Comparison of ENCODE assay signal across 20 cellular contexts in genomic region chr21:41326414-41327080, GRCh38. TPM values are rescaled to one million over a fixed set of nuclear protein-coding genes. Genes with fewer than 3 reads are reported as not detected.
A peak's percentile ranks its signal among the peaks of the same experiment; 100 is the strongest.
DNase-seq lines count a peak whose midpoint lies in the region; ATAC-seq and TF ChIP-seq lines count a peak whose summit lies in the region.
"Had no signal": no experiment of that assay in that cellular context is flagged by ENCODE, and none has a peak within 500 bp of the region (broad histone marks: within the 10 kb centered on the region; RNA-seq: fewer than 3 reads in every experiment).

No MANE protein-coding gene starts in this region.

- no peak for TF ChIP-seq RAD21 in liver (IDR thresholded peaks at IDR 0.05)

- H3K9ac ChIP-seq in liver (ENCODE audit: low read depth in 1 of 2, low read length in 2 of 2), result no peak overlapping the region

- DNase-seq in ELF-1 (ENCODE audit: low read depth, low spot score) (peak; percentile 41), RPMI7951 (ENCODE audit: low read depth) (peak; percentile 4), NCI-H748 (lab: John Stamatoyannopoulos, UW; ENCODE audit: unreplicated experiment) (no peak), cerebellum (ENCODE audit: low spot score) (no peak), DMS 273 (lab: John Stamatoyannopoulos, UW; ENCODE audit: unreplicated experiment) (no peak)
- no peak for DNase-seq in stimulated activated effector memory CD8-positive, alpha-beta T cell treated with anti-CD3 and anti-CD28 coated beads, Interleukin-12 subunit alpha, Interleukin-12 subunit beta, amount 100 ng/mL, for 72 hours (ENCODE audit: low spot score in 2 of 2)
- DNase-seq: DMS79, IMR-90, NCI-H1048, NCI-H1436 treated with DMSO at 0.1 percent for 48 hours, NCI-H2029, NCI-H2171 treated with DMSO at 0.1 percent for 48 hours, NCI-H774, PC-9, SJCRH30 had no signal

- H3K9me3 ChIP-seq in liver (ENCODE audit: control insufficient read depth in 4 of 4, low read length in 3 of 4), result no peaks in the 10 kb centered on the region
- H3K9me3 ChIP-seq: SJCRH30 had no signal

- H3K9me3 Mint-ChIP-seq in stimulated activated effector memory CD8-positive, alpha-beta T cell treated with anti-CD3 and anti-CD28 coated beads, Interleukin-12 subunit alpha, Interleukin-12 subunit beta, amount 100 ng/mL, for 72 hours, result no peaks in the 10 kb centered on the region

- no peak overlapping the region for H3K27ac ChIP-seq in liver (ENCODE audit: low read depth in 1 of 2, low read length in 2 of 2)
- H3K27ac ChIP-seq: C4-2B, HL-60, PC-9, SJCRH30 had no signal

- H3K4me3 ChIP-seq in liver (ENCODE audit: low read depth in 1 of 3, low read length in 3 of 3), result no peak overlapping the region
- H3K4me3 ChIP-seq: HAP-1, PC-9, SJCRH30 had no signal

- WGBS in liver, result 80% methylated on average over 13 of the region's 13 CpGs

- peak; percentile 32 for ATAC-seq in stimulated activated effector memory CD8-positive, alpha-beta T cell treated with anti-CD3 and anti-CD28 coated beads, Interleukin-12 subunit alpha, Interleukin-12 subunit beta, amount 100 ng/mL, for 72 hours

- H3K4me3 Mint-ChIP-seq in stimulated activated effector memory CD8-positive, alpha-beta T cell treated with anti-CD3 and anti-CD28 coated beads, Interleukin-12 subunit alpha, Interleukin-12 subunit beta, amount 100 ng/mL, for 72 hours, result no peak overlapping the region

- H3K27me3 ChIP-seq in liver (ENCODE audit: control insufficient read depth in 4 of 4, insufficient read depth in 4 of 4, low read length in 3 of 4), result no peaks in the 10 kb centered on the region

- no peaks in the 10 kb centered on the region for H3K36me3 ChIP-seq in liver (ENCODE audit: control insufficient read depth in 4 of 4, insufficient read depth in 3 of 4, low read depth in 1 of 4, low read length in 3 of 4)
- H3K36me3 ChIP-seq: HAP-1, SJCRH30 had no signal

- no peaks in the 10 kb centered on the region for H3K36me3 Mint-ChIP-seq in stimulated activated effector memory CD8-positive, alpha-beta T cell treated with anti-CD3 and anti-CD28 coated beads, Interleukin-12 subunit alpha, Interleukin-12 subunit beta, amount 100 ng/mL, for 72 hours

- no peaks in the 10 kb centered on the region for H3K4me1 Mint-ChIP-seq in stimulated activated effector memory CD8-positive, alpha-beta T cell treated with anti-CD3 and anti-CD28 coated beads, Interleukin-12 subunit alpha, Interleukin-12 subunit beta, amount 100 ng/mL, for 72 hours

- no peak overlapping the region for H3K27ac Mint-ChIP-seq in stimulated activated effector memory CD8-positive, alpha-beta T cell treated with anti-CD3 and anti-CD28 coated beads, Interleukin-12 subunit alpha, Interleukin-12 subunit beta, amount 100 ng/mL, for 72 hours

- H3K4me1 ChIP-seq in liver (ENCODE audit: control insufficient read depth in 4 of 4, insufficient read depth in 4 of 4, low read length in 3 of 4), result peaks cover 0 to 9% (median 5%) of the 10 kb centered on the region in 4 donors
- H3K4me1 ChIP-seq: HAP-1, SJCRH30 had no signal

- no peak for TF ChIP-seq CTCF in liver (IDR thresholded peaks at IDR 0.05; ENCODE audit: low read depth, low read length, missing input control)

TF ChIP-seq in liver, 16 proteins besides CTCF, POLR2A, EP300 and RAD21:
- TF ChIP-seq REST (IDR thresholded peaks at IDR 0.05), result no peak
- peak; percentile 52 to 66 for TF ChIP-seq HNF4A (conservative IDR thresholded peaks at IDR 0.05)

RNA-seq across cellular contexts. Expression of gene FAM3B, which starts 9.9 kb away (rescaled TPM):
- 0.10 TPM in 1 of 2 replicates, not detected in the other for total RNA-seq in RPMI7951 (2014; rRNA removed; shearing (Covaris generic))
- total RNA-seq in liver (10 to 100 TPM in 1 of 2 donors, 1 to 10 TPM in 1; 5.4 to 18.2 TPM), cerebellum (not detected)
- polyA plus RNA-seq in liver, result 1 to 10 TPM in 1 of 2 donors, under 1 TPM in 1; 0.72 to 1.5 TPM
- total RNA-seq: IMR-90, NCI-H460, PC-9, SJCRH30 had no signal
- polyA plus RNA-seq: IMR-90 had no signal

RNA-seq across cellular contexts. Expression of gene MX2, which starts 35.3 kb away (rescaled TPM):
- total RNA-seq in RPMI7951 (2014; rRNA removed; shearing (Covaris generic)), result 105 and 115 TPM in 2 replicates
- total RNA-seq in liver, result 1 to 10 TPM; 2.6 to 4.7 TPM
- polyA plus RNA-seq in liver, result 1 to 10 TPM in 1 of 2 donors, under 1 TPM in 1; 0.69 to 1.9 TPM
- total RNA-seq in cerebellum, result 0.36 TPM
- total RNA-seq: SJCRH30 had no signal

Comparison
In these comparisons a context has a peak if more than half of its experiments do, and no peak if none do; other contexts are left out.
1. DNase-seq: peak in ELF-1 (single experiment) and RPMI7951 (single experiment); none in stimulated activated effector memory CD8-positive, alpha-beta T cell treated with anti-CD3 and anti-CD28 coated beads, Interleukin-12 subunit alpha, Interleukin-12 subunit beta, amount 100 ng/mL, for 72 hours (0 of 2), NCI-H748 (single experiment), cerebellum (single experiment) and DMS 273 (single experiment).
2. RNA of gene MX2, which starts 35.3 kb away (total RNA-seq): 105 to 115 TPM in RPMI7951; 2.6 to 4.7 TPM in liver and 0.36 TPM in cerebellum (single experiment); every median in the first group is over 10 times any median in the second.